In genomic region chr22:40612291-40612740, GRCh38 we compare ENCODE assay signal across 26 cellular contexts.
"Had no signal": no experiment of that assay in that cellular context is flagged by ENCODE, and none has a peak within 500 bp of the region (broad histone marks: within the 10 kb centered on the region; RNA-seq: fewer than 3 reads in every experiment).

No MANE protein-coding gene starts in this region.

- H3K9me3 Mint-ChIP-seq: activated naive CD4-positive, alpha-beta T cell treated with anti-CD3 and anti-CD28 coated beads for 36 hours; stimulated activated memory B cell treated with anti-CD40 and anti-IgM and Interleukin-4, amounts not matched to agents 10 μg/mL and 1 μg/mL and 100 μg/mL, for 72 hours had no signal

- ATAC-seq: stimulated activated memory B cell treated with anti-CD40 and anti-IgM and Interleukin-4, amounts not matched to agents 10 μg/mL and 1 μg/mL and 100 μg/mL, for 72 hours; upper lobe of right lung had no signal

- H3K4me3 Mint-ChIP-seq: activated naive CD4-positive, alpha-beta T cell treated with anti-CD3 and anti-CD28 coated beads for 36 hours; activated naive CD8-positive, alpha-beta T cell treated with anti-CD3 and anti-CD28 coated beads for 36 hours; brain; nephron progenitor cell; stimulated activated memory B cell treated with anti-CD40 and anti-IgM and Interleukin-4, amounts not matched to agents 10 μg/mL and 1 μg/mL and 100 μg/mL, for 72 hours had no signal

- H3K4me3 ChIP-seq: adrenal gland, esophagus muscularis mucosa, left ventricle myocardium inferior, lung, sigmoid colon, stomach, tibial artery, upper lobe of right lung had no signal

- DNase-seq: activated CD4-positive, alpha-beta T cell treated with anti-CD3 and anti-CD28 coated beads for 4 hours; activated CD4-positive, alpha-beta T cell treated with anti-CD3 and anti-CD28 coated beads, Interleukin-2, amount 50 U/mL, for 4 hours; activated effector memory CD4-positive, alpha-beta T cell treated with anti-CD3 and anti-CD28 coated beads, Interleukin-2, amount 50 U/mL, for 16 hours; activated naive CD4-positive, alpha-beta T cell treated with anti-CD3 and anti-CD28 coated beads for 36 hours; activated naive CD8-positive, alpha-beta T cell treated with anti-CD3 and anti-CD28 coated beads for 36 hours; adrenal gland; aorta; cortex of kidney; foreskin melanocyte; left ventricle myocardium inferior; nephron progenitor cell; sigmoid colon; small intestine; stimulated activated CD4-positive, alpha-beta T cell treated with anti-CD3 and anti-CD28 coated beads, Interleukin-4, amount 100 ng/mL, for 4 hours; stimulated activated CD8-positive, alpha-beta memory T cell treated with anti-CD3 and anti-CD28 coated beads, Interleukin-4, amount 100 ng/mL, for 48 hours; stomach; tibial artery; upper lobe of right lung had no signal

- H3K9me3 ChIP-seq: adrenal gland, esophagus muscularis mucosa, left ventricle myocardium inferior, neutrophil, sigmoid colon, stomach, tibial artery, upper lobe of right lung had no signal

- FAIRE-seq: endothelial cell of umbilical vein, islet of Langerhans, small intestine had no signal

- H3K27me3 ChIP-seq: adrenal gland, esophagus muscularis mucosa, neutrophil, sigmoid colon, stomach, tibial artery, upper lobe of right lung had no signal

- H3K27me3 Mint-ChIP-seq: activated naive CD8-positive, alpha-beta T cell treated with anti-CD3 and anti-CD28 coated beads for 36 hours; brain; progenitor cell of endocrine pancreas; stimulated activated memory B cell treated with anti-CD40 and anti-IgM and Interleukin-4, amounts not matched to agents 10 μg/mL and 1 μg/mL and 100 μg/mL, for 72 hours had no signal

- H3K27ac Mint-ChIP-seq: activated naive CD4-positive, alpha-beta T cell treated with anti-CD3 and anti-CD28 coated beads for 36 hours; brain; nephron progenitor cell; progenitor cell of endocrine pancreas; stimulated activated memory B cell treated with anti-CD40 and anti-IgM and Interleukin-4, amounts not matched to agents 10 μg/mL and 1 μg/mL and 100 μg/mL, for 72 hours had no signal

- H3K36me3 ChIP-seq: adrenal gland, esophagus muscularis mucosa, left ventricle myocardium inferior, neutrophil, sigmoid colon, stomach, tibial artery, upper lobe of right lung had no signal

- H3K27ac ChIP-seq: esophagus muscularis mucosa, left ventricle myocardium inferior, neutrophil, sigmoid colon, tibial artery, upper lobe of right lung had no signal
